Comparison of ENCODE assay signal across 13 cellular contexts in genomic region chr6:130105996-130106704, GRCh38.
A peak's percentile ranks its signal among the peaks of the same experiment; 100 is the strongest.
DNase-seq lines count a peak whose midpoint lies in the region; ATAC-seq and TF ChIP-seq lines count a peak whose summit lies in the region.
"Had no signal": no experiment of that assay in that cellular context is flagged by ENCODE, and none has a peak within 500 bp of the region (broad histone marks: within the 10 kb centered on the region; RNA-seq: fewer than 3 reads in every experiment).

No MANE protein-coding gene starts in this region.

- no peak for TF ChIP-seq CTCF in testis (IDR thresholded peaks at IDR 0.05)

- peaks cover 40 to 63% of the 10 kb centered on the region in 2 donors for H3K36me3 Mint-ChIP-seq in stimulated activated naive B cell treated with anti-CD40 and anti-IgM and Interleukin-4, amounts not matched to agents 10 μg/mL and 1 μg/mL and 100 μg/mL, for 72 hours

- no peaks in the 10 kb centered on the region for H3K27me3 ChIP-seq in testis

- peaks cover 32 to 54% of the 10 kb centered on the region in 2 donors for H3K4me1 Mint-ChIP-seq in stimulated activated naive B cell treated with anti-CD40 and anti-IgM and Interleukin-4, amounts not matched to agents 10 μg/mL and 1 μg/mL and 100 μg/mL, for 72 hours

- no peak overlapping the region for H3K4me3 ChIP-seq in testis

- H3K27ac Mint-ChIP-seq in stimulated activated naive B cell treated with anti-CD40 and anti-IgM and Interleukin-4, amounts not matched to agents 10 μg/mL and 1 μg/mL and 100 μg/mL, for 72 hours, result peak overlapping the region; percentile 91
- H3K27ac Mint-ChIP-seq: activated T-cell treated with anti-CD3 and anti-CD28 coated beads, Interleukin-2, amount 50 U/mL, for 24 hours; T-helper 1 cell treated with Interleukin-12 subunit alpha and Interleukin-12 subunit beta and Interleukin-4 antibody, amounts not matched to agents 30 μg/mL and 1 μg/mL, for 36 hours had no signal

- intact Hi-C loops in testis (cut with DNase I; ENCODE audit: low total_unique reads), result no loop called here

- no peaks in the 10 kb centered on the region for H3K36me3 ChIP-seq in testis (ENCODE audit: low read depth, missing control alignments)

- H3K4me3 Mint-ChIP-seq in stimulated activated naive B cell treated with anti-CD40 and anti-IgM and Interleukin-4, amounts not matched to agents 10 μg/mL and 1 μg/mL and 100 μg/mL, for 72 hours, result peak overlapping the region; percentile 18 to 50
- H3K4me3 Mint-ChIP-seq: activated T-cell treated with anti-CD3 and anti-CD28 coated beads, Interleukin-2, amount 50 U/mL, for 24 hours; T-helper 1 cell treated with Interleukin-12 subunit alpha and Interleukin-12 subunit beta and Interleukin-4 antibody, amounts not matched to agents 30 μg/mL and 1 μg/mL, for 36 hours had no signal

- H3K9me3 Mint-ChIP-seq in stimulated activated naive B cell treated with anti-CD40 and anti-IgM and Interleukin-4, amounts not matched to agents 10 μg/mL and 1 μg/mL and 100 μg/mL, for 72 hours, result peaks cover 8 to 9% of the 10 kb centered on the region in 2 donors

- peak; percentile 89 for ATAC-seq in HG02852 (IDR thresholded peaks at IDR 0.05; ENCODE audit: unreplicated experiment)
- peak; percentile 89 to 93 for ATAC-seq in stimulated activated naive B cell treated with anti-CD40 and anti-IgM and Interleukin-4, amounts not matched to agents 10 μg/mL and 1 μg/mL and 100 μg/mL, for 72 hours (replicated peaks)

- H3K9me3 ChIP-seq in testis, result no peaks in the 10 kb centered on the region

- WGBS in testis, 2 donors, result 81 to 90% methylated on average over 4 of the region's 4 CpGs

- DNase-seq in SIG-M5 treated with dmso at 0.1 percent for 504 hours (lab: John Stamatoyannopoulos, UW; ENCODE audit: unreplicated experiment) (peak; percentile 20), SIG-M5 (lab: John Stamatoyannopoulos, UW) (no peak), Kasumi-1 (lab: John Stamatoyannopoulos, UW) (peak; percentile 76 to 83), testis (no peak), D341Med (ENCODE audit: low spot score) (no peak), DMS53 (lab: John Stamatoyannopoulos, UW) (no peak)
- peak; percentile 37 for DNase-seq in stimulated activated naive B cell treated with anti-CD40 and anti-IgM and Interleukin-4, amounts not matched to agents 10 μg/mL and 1 μg/mL and 100 μg/mL, for 72 hours
- DNase-seq: activated T-cell treated with anti-CD3 and anti-CD28 coated beads, Interleukin-2, amount 50 U/mL, for 24 hours; foreskin fibroblast; NCI-H2107 had no signal

- no peak overlapping the region for H3K27ac ChIP-seq in testis
- H3K27ac ChIP-seq: 22Rv1 had no signal

- H3K27me3 Mint-ChIP-seq in stimulated activated naive B cell treated with anti-CD40 and anti-IgM and Interleukin-4, amounts not matched to agents 10 μg/mL and 1 μg/mL and 100 μg/mL, for 72 hours, result no peaks in the 10 kb centered on the region
- H3K27me3 Mint-ChIP-seq: activated T-cell treated with anti-CD3 and anti-CD28 coated beads, Interleukin-2, amount 50 U/mL, for 24 hours had no signal

- H3K4me1 ChIP-seq in testis, result no peaks in the 10 kb centered on the region

- no peak for TF ChIP-seq POLR2A in testis (IDR thresholded peaks at IDR 0.05)

Comparison
In these comparisons a context has a peak if more than half of its experiments do, and no peak if none do; other contexts are left out.
1. DNase-seq: peak in SIG-M5 treated with dmso at 0.1 percent for 504 hours (single experiment), Kasumi-1 (2 of 2) and stimulated activated naive B cell treated with anti-CD40 and anti-IgM and Interleukin-4, amounts not matched to agents 10 μg/mL and 1 μg/mL and 100 μg/mL, for 72 hours (single experiment); none in SIG-M5 (single experiment), testis (single experiment), D341Med (single experiment) and DMS53 (single experiment).